In the genomic region with DNA sequence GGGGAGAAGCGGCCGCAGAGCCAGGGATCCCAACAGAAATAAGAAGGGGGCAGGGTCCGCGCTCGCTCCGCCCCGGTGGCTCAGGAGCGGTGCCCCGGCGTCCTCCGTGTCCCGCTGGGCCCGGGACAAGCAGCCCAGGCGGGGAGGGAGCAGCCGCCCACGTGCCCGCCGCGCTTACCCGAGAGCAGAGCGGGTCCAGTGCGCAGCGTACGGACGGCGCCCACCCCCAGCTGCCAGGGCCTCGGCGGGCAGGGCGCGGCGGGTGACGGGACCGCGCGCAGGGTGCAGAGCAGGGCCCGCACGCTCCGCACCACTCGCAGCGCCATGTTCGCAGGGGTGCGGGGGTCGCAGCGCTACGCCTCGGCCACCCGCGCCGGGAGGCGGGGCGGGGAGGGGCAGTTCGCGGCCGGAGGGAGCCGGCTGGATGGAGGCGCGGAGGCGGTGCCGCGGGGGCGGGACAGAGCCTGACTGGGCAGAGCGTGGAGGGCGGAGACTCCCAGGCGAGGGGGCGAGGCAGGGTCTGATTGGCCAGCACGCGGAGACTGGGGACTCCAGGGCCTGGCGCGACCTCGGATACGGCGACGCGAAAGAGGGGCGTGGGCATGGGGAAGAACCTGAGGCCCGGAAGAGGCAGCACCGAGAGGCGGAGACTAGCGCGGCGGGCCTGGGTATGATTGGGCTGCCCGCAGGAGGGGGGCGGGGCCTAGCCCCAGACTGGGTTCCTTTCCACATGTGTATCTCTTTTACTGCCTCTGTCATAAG, we compare ENCODE assay signal across 8 cellular contexts. TPM values are rescaled to one million over a fixed set of nuclear protein-coding genes. Genes with fewer than 3 reads are reported as not detected.
DNase-seq lines count a peak whose midpoint lies in the region; ATAC-seq and TF ChIP-seq lines count a peak whose summit lies in the region.

A gene (minus strand): TSS at position 443 of the 762 bp plus-strand sequence. CDS start 117 bp downstream, at position 326.

- H3K27me3 ChIP-seq in BE2C = no peaks in the 10 kb centered on the region

- DNase-seq in BE2C = peak; percentile 100
- DNase-seq in NCI-H526 treated with DMSO at 0.1 percent for 48 hours (lab: John Stamatoyannopoulos, UW) = peak; percentile 88
- peak; percentile 98 for DNase-seq in activated CD4-positive, alpha-beta T cell treated with anti-CD3 and anti-CD28 coated beads, Interleukin-2, amount 50 U/mL, for 1 hour
- peak; percentile 98 for DNase-seq in dedifferentiated amniotic fluid mesenchymal stem cell (ENCODE audit: extremely low spot score)
- DNase-seq in left kidney (ENCODE audit: low read depth, low spot score) = peak; percentile 100
- DNase-seq in stimulated activated CD4-positive, alpha-beta T cell treated with anti-CD3 and anti-CD28 coated beads, Interleukin-2, amount 100 ng/mL, for 24 hours = peak; percentile 98

- ATAC-seq in GM19324 (IDR thresholded peaks at IDR 0.05; ENCODE audit: low FRiP score, unreplicated experiment) = peak; percentile 99
- peak; percentile 92 for ATAC-seq in HG03469 (IDR thresholded peaks at IDR 0.05; ENCODE audit: unreplicated experiment)

- no peak for TF ChIP-seq CTCF in BE2C (IDR thresholded peaks at IDR 0.05; ENCODE audit: low read depth, low read length)

- peaks cover 2% of the 10 kb centered on the region for H3K36me3 ChIP-seq in BE2C

- peak within 1 kb of the TSS; percentile 85 for H3K4me3 ChIP-seq in BE2C (ENCODE audit: low read depth, low read length)

- no peaks in the 10 kb centered on the region for H3K4me1 ChIP-seq in BE2C

- no peaks in the 10 kb centered on the region for H3K9me3 ChIP-seq in BE2C

RNA-seq across cellular contexts. Expression of the gene that starts here (rescaled TPM):
- 33.4 TPM for polyA plus RNA-seq in BE2C (2012; ENCODE audit: insufficient read depth, insufficient read length, low read depth)

Comparison
In these comparisons a context has a peak if more than half of its experiments do, and no peak if none do; other contexts are left out.
1. Peak in every context shown above with its lines: DNase-seq, ATAC-seq and H3K4me3 ChIP-seq.